ENCODE assay signal across 16 cellular contexts in the genomic region with DNA sequence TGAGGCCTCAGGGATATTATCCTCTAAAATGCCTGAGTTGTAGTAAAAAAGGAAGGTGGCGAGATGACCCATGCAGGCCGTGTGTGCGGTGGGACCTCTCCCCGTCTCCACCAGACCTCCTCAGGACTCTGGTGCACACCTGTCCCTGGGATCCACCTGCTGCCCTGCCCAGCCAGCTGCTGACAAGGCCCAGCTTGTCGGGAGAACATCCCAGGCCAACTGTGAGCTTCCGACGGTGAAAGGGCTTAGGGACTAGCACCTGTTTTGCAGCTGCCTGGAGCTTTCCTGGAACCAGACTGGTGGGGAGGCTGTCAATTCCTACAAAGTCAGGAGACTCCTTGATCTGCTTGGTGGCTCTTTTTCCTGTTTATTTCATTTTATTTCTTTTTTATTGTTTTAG. TPM values are rescaled to one million over a fixed set of nuclear protein-coding genes. Genes with fewer than 3 reads are reported as not detected.
"Had no signal": no experiment of that assay in that cellular context is flagged by ENCODE, and none has a peak within 500 bp of the region (broad histone marks: within the 10 kb centered on the region; RNA-seq: fewer than 3 reads in every experiment).

No MANE protein-coding gene starts in this region.

- H3K27me3 ChIP-seq: right lobe of liver, transverse colon, uterus had no signal

- H3K27ac ChIP-seq: right lobe of liver, transverse colon, uterus had no signal

- H3K4me3 ChIP-seq: right lobe of liver, transverse colon, uterus had no signal

- H3K36me3 ChIP-seq: transverse colon, uterus had no signal

- DNase-seq: activated CD4-positive, alpha-beta T cell treated with anti-CD3 and anti-CD28 coated beads for 1 hour; activated CD4-positive, alpha-beta T cell treated with anti-CD3 and anti-CD28 coated beads, Interleukin-2, amount 50 U/mL, for 1 hour; activated T-cell treated with anti-CD3 and anti-CD28 coated beads, Interleukin-2, amount 50 U/mL, for 1 hour; effector CD8-positive, alpha-beta T cell; erythroblast; foreskin fibroblast; left colon; nephron progenitor cell; nucleus accumbens; right lobe of liver; stimulated activated CD4-positive, alpha-beta T cell treated with anti-CD3 and anti-CD28 coated beads, Interleukin-2, amount 100 ng/mL, for 48 hours; stimulated activated CD8-positive, alpha-beta memory T cell treated with anti-CD3 and anti-CD28 coated beads, Interleukin-4, amount 100 ng/mL, for 48 hours; stimulated activated naive B cell treated with anti-CD40 and anti-IgM and Interleukin-4, amounts not matched to agents 10 μg/mL and 1 μg/mL and 100 μg/mL, for 72 hours; transverse colon; uterus had no signal

- H3K9me3 ChIP-seq: right lobe of liver, transverse colon, uterus had no signal

- ATAC-seq: activated naive CD4-positive, alpha-beta T cell treated with anti-CD3 and anti-CD28 coated beads, Interleukin-2, amount 50 U/mL, for 72 hours; left colon; right lobe of liver; stimulated activated naive B cell treated with anti-CD40 and anti-IgM and Interleukin-4, amounts not matched to agents 10 μg/mL and 1 μg/mL and 100 μg/mL, for 72 hours had no signal

RNA-seq across cellular contexts. Expression of a gene that starts 11.6 kb away (rescaled TPM):
- total RNA-seq: activated naive CD4-positive, alpha-beta T cell treated with anti-CD3 and anti-CD28 coated beads, Interleukin-2, amount 50 U/mL, for 72 hours had no signal
